Comparison of ENCODE assay signal across 24 cellular contexts in the genomic region with DNA sequence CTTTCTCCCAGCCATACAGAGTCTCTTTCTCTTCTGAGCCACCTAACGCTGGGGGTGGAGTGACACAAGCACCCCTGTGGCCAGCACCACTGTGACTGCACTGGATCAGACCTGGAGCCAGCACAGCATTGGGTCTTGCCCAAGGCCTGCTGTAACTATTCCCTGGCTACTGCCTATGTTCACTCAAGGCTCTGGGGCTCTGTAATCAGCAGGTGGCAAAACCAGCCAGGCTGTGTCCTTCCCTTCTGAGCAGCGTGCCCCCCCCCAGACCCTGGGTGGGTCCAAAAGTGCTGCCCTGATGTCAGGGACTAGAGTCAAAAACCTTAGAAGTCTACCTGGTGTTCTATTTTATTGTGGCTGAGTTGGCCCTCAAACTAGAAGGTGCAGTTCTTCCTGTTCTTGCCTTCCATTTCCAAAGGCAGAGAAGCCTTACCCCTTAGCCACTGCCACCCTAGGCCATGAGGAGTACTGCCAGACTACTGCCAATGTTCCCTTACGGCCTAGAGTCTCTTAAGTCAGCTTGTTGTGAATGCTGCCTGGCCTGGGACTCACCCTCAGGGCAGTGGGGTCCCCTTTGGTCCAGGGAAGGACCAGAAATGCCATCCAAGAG. TPM values are rescaled to one million over a fixed set of nuclear protein-coding genes. Genes with fewer than 3 reads are reported as not detected.
DNase-seq lines count a peak whose midpoint lies in the region; ATAC-seq, FAIRE-seq and TF ChIP-seq lines count a peak whose summit lies in the region.
"Had no signal": no experiment of that assay in that cellular context is flagged by ENCODE, and none has a peak within 500 bp of the region (broad histone marks: within the 10 kb centered on the region; RNA-seq: fewer than 3 reads in every experiment).

No MANE protein-coding gene starts in this region.

- H3K36me3 ChIP-seq in H1 (ENCODE audit: control insufficient read depth in 2 of 4, insufficient read depth in 4 of 4, low read length in 3 of 4) (no peaks in the 10 kb centered on the region), prostate gland (no peaks in the 10 kb centered on the region)
- no peaks in the 10 kb centered on the region for H3K36me3 ChIP-seq in CD8-positive, alpha-beta memory T cell (ENCODE audit: insufficient read depth, low read length)
- H3K36me3 ChIP-seq: Peyer's patch had no signal

- no peak overlapping the region for H3K4ac ChIP-seq in H1 (replicated peaks; ENCODE audit: insufficient read length, low read depth, low read length)

- no peak overlapping the region for H3K18ac ChIP-seq in H1 (ENCODE audit: extremely low read depth, low read length)

- no peak overlapping the region for H3K56ac ChIP-seq in H1 (replicated peaks; ENCODE audit: insufficient read length, low read depth, low read length)

- TF ChIP-seq POLR2A in H1 (IDR thresholded peaks at IDR 0.05; ENCODE audit: control extremely low read depth in 1 of 2, low read depth in 2 of 2, low read length in 2 of 2) (no peak), prostate gland (IDR thresholded peaks at IDR 0.05) (no peak)

- POLR2A ChIA-PET in H1 (lab: Charles Lee; ENCODE audit: partially characterized antibody) = no interaction called here
- POLR2A ChIA-PET in CD8-positive, alpha-beta memory T cell (lab: Charles Lee) = no interaction called here

- H3K4me3 Mint-ChIP-seq in CD8-positive, alpha-beta memory T cell = no peak overlapping the region
- no peak overlapping the region for H3K4me3 Mint-ChIP-seq in activated CD4-positive, alpha-beta T cell treated with anti-CD3 and anti-CD28 coated beads, Interleukin-2, amount 10 ng/mL, durations not matched to agents 24 days and 14 days
- H3K4me3 Mint-ChIP-seq: B cell; CD4-positive, CD25-positive, alpha-beta regulatory T cell; T-cell had no signal

- no peak overlapping the region for H4K5ac ChIP-seq in H1 (ENCODE audit: insufficient read length, low read depth, low read length)

- H3K9me3 ChIP-seq in H1 (ENCODE audit: insufficient read depth in 2 of 2, low read depth in 1 of 2, low read length in 1 of 2) = no peaks in the 10 kb centered on the region
- H3K9me3 ChIP-seq in prostate gland = no peaks in the 10 kb centered on the region
- H3K9me3 ChIP-seq in CD8-positive, alpha-beta memory T cell (ENCODE audit: low read length) = peaks cover 6% of the 10 kb centered on the region

- H3K27me3 ChIP-seq in H1 (replicated peaks in 1 of 4; ENCODE audit: control insufficient read depth in 3 of 4, extremely low read depth in 1 of 4, insufficient read depth in 3 of 4, low read length in 3 of 4) = no peaks in the 10 kb centered on the region
- no peaks in the 10 kb centered on the region for H3K27me3 ChIP-seq in prostate gland (replicated peaks; ENCODE audit: insufficient read depth)
- no peaks in the 10 kb centered on the region for H3K27me3 ChIP-seq in CD8-positive, alpha-beta memory T cell (ENCODE audit: insufficient read depth, low read length, poor library complexity, severe bottlenecking)
- H3K27me3 ChIP-seq: Peyer's patch had no signal

- peak overlapping the region; percentile 73 for H3K27ac ChIP-seq in C4-2B
- H3K27ac ChIP-seq in H1 (ENCODE audit: low read depth, low read length) = no peak overlapping the region
- no peak overlapping the region for H3K27ac ChIP-seq in prostate gland
- no peak overlapping the region for H3K27ac ChIP-seq in CD8-positive, alpha-beta memory T cell (ENCODE audit: low read depth, low read length)
- H3K27ac ChIP-seq: A549, HL-60, Peyer's patch had no signal

- ATAC-seq in HG03039 (IDR thresholded peaks at IDR 0.05; ENCODE audit: unreplicated experiment) = no peak
- ATAC-seq: A549, SK-N-SH treated with all-trans-retinoic acid at 6 μM for 48 hours, T-cell had no signal

- H4K91ac ChIP-seq in H1 (replicated peaks; ENCODE audit: insufficient read length, low read length) = no peak overlapping the region

- no peak overlapping the region for H2BK120ac ChIP-seq in H1 (replicated peaks; ENCODE audit: low read depth, low read length)

- H2BK12ac ChIP-seq in H1 (ENCODE audit: low read depth, low read length) = no peak overlapping the region

- peaks cover 22 to 27% (median 23%) of the 10 kb centered on the region in 3 donors for H3K4me1 Mint-ChIP-seq in CD8-positive, alpha-beta memory T cell
- peaks cover 26% of the 10 kb centered on the region for H3K4me1 Mint-ChIP-seq in activated CD4-positive, alpha-beta T cell treated with anti-CD3 and anti-CD28 coated beads, Interleukin-2, amount 10 ng/mL, durations not matched to agents 24 days and 14 days

- H3K14ac ChIP-seq in H1 (ENCODE audit: insufficient read length) = no peak overlapping the region

- no peak overlapping the region for H3K23ac ChIP-seq in H1 (ENCODE audit: insufficient read length)

- WGBS in H1 (ENCODE audit: extremely low coverage in 1 of 2, insufficient coverage in 1 of 2, insufficient read length in 1 of 2, insufficient replicate concordance in 2 of 2, low coverage in 1 of 2, low lambda C conversion rate in 2 of 2, missing lambda C conversion rate in 1 of 2), 2 experiments = 87% methylated on average over 3 of the region's 3 CpGs; no CpG with 5 or more reads in 1 of the 2 experiments
- 51% methylated on average over 3 of the region's 3 CpGs for WGBS in prostate gland

- intact Hi-C loops in prostate gland (cut with DNase I) = no loop called here
- intact Hi-C loops in activated CD4-positive, alpha-beta T cell treated with anti-CD3 and anti-CD28 coated beads, Interleukin-2, amount 10 ng/mL, durations not matched to agents 24 days and 14 days (cut with micrococcal nuclease) = no loop called here

- peaks cover 0 to 40% (median 4%) of the 10 kb centered on the region in 3 donors for H3K36me3 Mint-ChIP-seq in CD8-positive, alpha-beta memory T cell
- peaks cover 4% of the 10 kb centered on the region for H3K36me3 Mint-ChIP-seq in activated CD4-positive, alpha-beta T cell treated with anti-CD3 and anti-CD28 coated beads, Interleukin-2, amount 10 ng/mL, durations not matched to agents 24 days and 14 days (ENCODE audit: low read depth)
- H3K36me3 Mint-ChIP-seq: CD4-positive, CD25-positive, alpha-beta regulatory T cell had no signal

- H3K4me1 ChIP-seq in H1 (replicated peaks in 1 of 4; ENCODE audit: control insufficient read depth in 3 of 4, insufficient read depth in 4 of 4, low read length in 3 of 4) (peaks cover 0 to 4% (median 0%) of the 10 kb centered on the region in 4 experiments; a peak in 2 of 7 replicates), prostate gland (replicated peaks) (peaks cover 3% of the 10 kb centered on the region)
- H3K4me1 ChIP-seq in CD8-positive, alpha-beta memory T cell (ENCODE audit: insufficient read depth, low read length) = peaks cover 9% of the 10 kb centered on the region
- H3K4me1 ChIP-seq: Caco-2 had no signal

- no peak overlapping the region for H2BK15ac ChIP-seq in H1 (ENCODE audit: low read length)

- peaks cover 15 to 45% (median 39%) of the 10 kb centered on the region in 5 donors for H3K9me3 Mint-ChIP-seq in CD8-positive, alpha-beta memory T cell
- peaks cover 16% of the 10 kb centered on the region for H3K9me3 Mint-ChIP-seq in activated CD4-positive, alpha-beta T cell treated with anti-CD3 and anti-CD28 coated beads, Interleukin-2, amount 10 ng/mL, durations not matched to agents 24 days and 14 days

- peaks cover 0 to 1% of the 10 kb centered on the region in 2 donors for H3K27me3 Mint-ChIP-seq in CD8-positive, alpha-beta memory T cell
- H3K27me3 Mint-ChIP-seq in activated CD4-positive, alpha-beta T cell treated with anti-CD3 and anti-CD28 coated beads, Interleukin-2, amount 10 ng/mL, durations not matched to agents 24 days and 14 days = no peaks in the 10 kb centered on the region
- H3K27me3 Mint-ChIP-seq: B cell, T-cell had no signal

- no peak overlapping the region for H2AFZ ChIP-seq in H1 (ENCODE audit: low read length)

- TF ChIP-seq CTCF in C4-2B (conservative IDR thresholded peaks at IDR 0.05) (peak; percentile 54), H1 (IDR thresholded peaks at IDR 0.05; ENCODE audit: control extremely low read depth in 1 of 3, insufficient read depth in 1 of 3, low read depth in 1 of 3, low read length in 3 of 3) (peak in 1 of 3 experiments; percentile 6; a peak in 1 of 4 replicates), prostate gland (IDR thresholded peaks at IDR 0.05) (peak in 2 of 4 experiments; percentile 16 to 22)

- DNase-seq in HTR-8/SVneo (ENCODE audit: insufficient read length, low spot score) (no peak), H1 (ENCODE audit: low read depth in 1 of 2, low spot score in 2 of 2) (no peak), prostate gland (ENCODE audit: low spot score) (peak; percentile 51)
- DNase-seq in CD8-positive, alpha-beta memory T cell = no peak
- DNase-seq in activated CD4-positive, alpha-beta T cell treated with anti-CD3 and anti-CD28 coated beads, Interleukin-2, amount 10 ng/mL, durations not matched to agents 24 days and 14 days = no peak
- DNase-seq: Caco-2; CD4-positive, CD25-positive, alpha-beta regulatory T cell; GDM1; KG1; MV-4-11; NCI-H1694; NCI-H2081; NCI-H2171; NCI-H345; Peyer's patch; T-cell had no signal

- no peak overlapping the region for H3K9ac ChIP-seq in H1 (replicated peaks in 1 of 4; ENCODE audit: extremely low read depth in 1 of 4, low read depth in 3 of 4, low read length in 3 of 4)

- TF ChIP-seq RAD21 in H1 (IDR thresholded peaks at IDR 0.05 in 1 of 2, conservative IDR thresholded peaks at IDR 0.05 in 1 of 2; ENCODE audit: low read depth in 2 of 2, low read length in 2 of 2) = 0 out of 4 replicates have a peak, but pooled peaks of 1 of the 2 experiments have one; percentile 2

- FAIRE-seq in HTR-8/SVneo (lab: Jason Lieb, UNC) (peak; percentile 48), H1 (lab: Jason Lieb, UNC) (no peak)
- FAIRE-seq: A549, GM18507, GM19239 had no signal

- no peak overlapping the region for H2BK20ac ChIP-seq in H1 (ENCODE audit: low read length)

- 0 out of 2 replicates have a peak overlapping the region, but pooled peaks have one; percentile 53 for H2AK5ac ChIP-seq in H1 (ENCODE audit: low read depth, low read length)

- no peak overlapping the region for H3K4me3 ChIP-seq in H1 (ENCODE audit: extremely low read depth in 1 of 4, insufficient read depth in 2 of 4, low read depth in 3 of 4, low read length in 4 of 4)
- no peak overlapping the region for H3K4me3 ChIP-seq in prostate gland
- H3K4me3 ChIP-seq in CD8-positive, alpha-beta memory T cell (ENCODE audit: low read length) = no peak overlapping the region
- H3K4me3 ChIP-seq: A549, Peyer's patch had no signal

- H2BK5ac ChIP-seq in H1 (ENCODE audit: low read depth, low read length) = no peak overlapping the region

- peaks cover 2% of the 10 kb centered on the region for H3K79me1 ChIP-seq in H1 (ENCODE audit: low read depth, low read length)

- peaks cover 0 to 2% of the 10 kb centered on the region in 2 experiments for H4K20me1 ChIP-seq in H1 (replicated peaks in 1 of 2; ENCODE audit: control insufficient read depth in 1 of 2, insufficient read depth in 2 of 2, low read length in 2 of 2)

- H3K4me2 ChIP-seq in H1 (ENCODE audit: insufficient read depth in 1 of 2, low read depth in 2 of 2, low read length in 2 of 2) = no peak overlapping the region
- H3K4me2 ChIP-seq: A549 had no signal

- H3K79me2 ChIP-seq in H1 (ENCODE audit: control insufficient read depth in 1 of 2, insufficient read depth in 2 of 2, low read length in 2 of 2) = peaks cover 0 to 90% of the 10 kb centered on the region in 2 experiments; a peak in 3 of 4 replicates

- H4K8ac ChIP-seq in H1 (ENCODE audit: extremely low read depth, insufficient read depth, low read length) = no peak overlapping the region; the same call in 1 of the 2 replicates

- H3K23me2 ChIP-seq in H1 (ENCODE audit: low read depth, low read length) = no peaks in the 10 kb centered on the region

- CTCF ChIA-PET in H1 (lab: Charles Lee; ENCODE audit: partially characterized antibody) = interaction anchor here (0.7 to 1.0 kb wide), 2 partner anchors 16 to 835 kb away, joined by 3 read pairs; no protein-coding TSS in a partner anchor
- CTCF ChIA-PET in CD8-positive, alpha-beta memory T cell (lab: Charles Lee) = no interaction called here

- H3K27ac Mint-ChIP-seq in CD8-positive, alpha-beta memory T cell = no peak overlapping the region
- H3K27ac Mint-ChIP-seq in activated CD4-positive, alpha-beta T cell treated with anti-CD3 and anti-CD28 coated beads, Interleukin-2, amount 10 ng/mL, durations not matched to agents 24 days and 14 days = no peak overlapping the region
- H3K27ac Mint-ChIP-seq: B cell; CD4-positive, CD25-positive, alpha-beta regulatory T cell; T-cell had no signal

- TF ChIP-seq EP300 in H1 (IDR thresholded peaks at IDR 0.05; ENCODE audit: borderline replicate concordance in 1 of 2, low read depth in 2 of 2, low read length in 2 of 2) = no peak

RNA-seq across cellular contexts. Expression of gene PELI2, which starts 49.9 kb away (rescaled TPM):
- total RNA-seq in H1 (2021; fragmentation: NEBNext Ultra II Directional; extraction: Animal tissue kit (Norgen Biotek cat#: 25700)) = 25.7 and 28.8 TPM in 2 replicates
- polyA plus RNA-seq in H1 (2011; rRNA removed) = 14.6 and 14.8 TPM in 2 replicates
- 16.9 TPM for polyA plus RNA-seq in H1 (2011; cell fraction: cytosol; rRNA removed)
- 19.6 TPM for polyA plus RNA-seq in H1 (2011; cell fraction: nucleus; rRNA removed)
- 10.5 to 15.1 TPM (median 11.7 TPM) in 4 replicates for polyA plus RNA-seq in H1 (2012, experiment 1 of 2)
- polyA plus RNA-seq in H1 (2012, experiment 2 of 2) = 0.85 TPM
- 7.8 TPM for polyA plus RNA-seq in H1 (2013, experiment 1 of 2)
- 9.4 TPM for polyA plus RNA-seq in H1 (2013, experiment 2 of 2)
- polyA minus RNA-seq in H1 (2011; rRNA and poly(A)+ RNA removed) = 128 and 149 TPM in 2 replicates
- 33.2 TPM for polyA minus RNA-seq in H1 (2011; cell fraction: cytosol; rRNA and poly(A)+ RNA removed)
- 30.1 TPM for polyA minus RNA-seq in H1 (2011; cell fraction: nucleus; rRNA and poly(A)+ RNA removed)
- 10 to 100 TPM in 1 of 2 donors, 1 to 10 TPM in 1; 8.9 to 25.7 TPM for total RNA-seq in prostate gland
- total RNA-seq in CD8-positive, alpha-beta memory T cell = 1 to 10 TPM; 2.7 to 3.3 TPM
- 1.0 TPM for polyA plus RNA-seq in CD8-positive, alpha-beta memory T cell
- 2.8 and 3.0 TPM in 2 replicates for total RNA-seq in activated CD4-positive, alpha-beta T cell treated with anti-CD3 and anti-CD28 coated beads, Interleukin-2, amount 10 ng/mL, durations not matched to agents 24 days and 14 days
